1 cellular context compared by ENCODE assay signal in genomic region chr12:104456417-104456949, GRCh38.
TF ChIP-seq lines count a peak whose summit lies in the region.

Gene CHST11, plus strand, starts transcription at chr12:104456948.

TF ChIP-seq in K562, 482 proteins besides CTCF, POLR2A, EP300 and RAD21 (continued from another document and continues in another):
- TF ChIP-seq GTF3C2 (IDR thresholded peaks at IDR 0.05; ENCODE audit: borderline replicate concordance, extremely low read depth, insufficient read length) (no peak), SPI1 (IDR thresholded peaks at IDR 0.05; ENCODE audit: borderline replicate concordance, low read depth, low read length) (peak; percentile 21; the same call in 1 of the 2 replicates), PHF20 (IDR thresholded peaks at IDR 0.05; ENCODE audit: partially characterized antibody) (peak; percentile 29), U2AF2 (optimal IDR thresholded peaks at IDR 0.05; ENCODE audit: low read depth, low read length) (no peak), ZBTB17 (CRISPR knock-in tag; IDR thresholded peaks at IDR 0.05) (0 out of 2 replicates have a peak, but pooled peaks have one; percentile 26), SIN3A (IDR thresholded peaks at IDR 0.05; ENCODE audit: borderline replicate concordance in 2 of 2, control insufficient read depth in 1 of 2, low read depth in 2 of 2, low read length in 2 of 2) (peak; percentile 26 to 75; a peak in 2 of 4 replicates), ZNF717 (CRISPR knock-in tag; IDR thresholded peaks at IDR 0.05) (no peak), MLLT1 (IDR thresholded peaks at IDR 0.05) (peak in 1 of 2 experiments; percentile 81; a peak in 2 of 4 replicates), FOXK2 (conservative IDR thresholded peaks at IDR 0.05 in 1 of 2, IDR thresholded peaks at IDR 0.05 in 1 of 2; ENCODE audit: low read depth in 2 of 2) (peak; percentile 16 to 96; a peak in 2 of 4 replicates), FOXJ3 (CRISPR knock-in tag; IDR thresholded peaks at IDR 0.05) (peak; percentile 71; the same call in 1 of the 2 replicates), CAMTA2 (CRISPR knock-in tag; conservative IDR thresholded peaks at IDR 0.05) (no peak), TOE1 (IDR thresholded peaks at IDR 0.05; ENCODE audit: borderline replicate concordance) (peak; percentile 77; the same call in 1 of the 2 replicates), TOE1 (CRISPR knock-in tag; IDR thresholded peaks at IDR 0.05; ENCODE audit: borderline replicate concordance, low read depth) (no peak), ZMIZ1 (IDR thresholded peaks at IDR 0.05; ENCODE audit: low read depth in 2 of 2, low read length in 2 of 2) (no peak), ATF3 (IDR thresholded peaks at IDR 0.05) (peak; percentile 52; the same call in 1 of the 2 replicates), ATF3 (CRISPR knock-in tag; conservative IDR thresholded peaks at IDR 0.05) (peak; percentile 84), MNT (conservative IDR thresholded peaks at IDR 0.05) (peak; percentile 53 to 60), L3MBTL2 (IDR thresholded peaks at IDR 0.05) (peak; percentile 40; the same call in 1 of the 2 replicates), ZNF592 (IDR thresholded peaks at IDR 0.05) (0 out of 2 replicates have a peak, but pooled peaks have one; percentile 32), NCOR1 (IDR thresholded peaks at IDR 0.05) (peak; percentile 26; the same call in 1 of the 2 replicates), KLF16 (IDR thresholded peaks at IDR 0.05) (no peak), PHB2 (IDR thresholded peaks at IDR 0.05; ENCODE audit: low read depth) (no peak), ARID1B (IDR thresholded peaks at IDR 0.05) (peak; percentile 51; the same call in 1 of the 2 replicates), RCOR1 (IDR thresholded peaks at IDR 0.05; ENCODE audit: borderline replicate concordance in 1 of 2, low read depth in 2 of 2, low read length in 2 of 2) (peak in 1 of 2 experiments; percentile 71; a peak in 1 of 4 replicates), TEAD1 (CRISPR knock-in tag; IDR thresholded peaks at IDR 0.05) (peak in 1 of 2 experiments; percentile 30; a peak in 1 of 4 replicates), BCOR (IDR thresholded peaks at IDR 0.05) (0 out of 2 replicates have a peak, but pooled peaks have one; percentile 8), ZBTB34 (CRISPR knock-in tag; IDR thresholded peaks at IDR 0.05) (no peak), NRF1 (conservative IDR thresholded peaks at IDR 0.05 in 1 of 2, IDR thresholded peaks at IDR 0.05 in 1 of 2) (peak; percentile 77), NCOA6 (IDR thresholded peaks at IDR 0.05) (no peak), MYNN (IDR thresholded peaks at IDR 0.05) (peak; percentile 79; the same call in 1 of the 2 replicates), MYNN (CRISPR knock-in tag; IDR thresholded peaks at IDR 0.05) (no peak), TCF7L2 (IDR thresholded peaks at IDR 0.05; ENCODE audit: low read depth, low read length) (peak; percentile 84), NFYB (IDR thresholded peaks at IDR 0.05; ENCODE audit: extremely low read depth, insufficient read length) (no peak), SAP30 (IDR thresholded peaks at IDR 0.05; ENCODE audit: borderline replicate concordance, insufficient read depth, low read depth, low read length, poor library complexity, severe bottlenecking) (peak; percentile 1), HMGN3 (IDR thresholded peaks at IDR 0.05; ENCODE audit: borderline replicate concordance, extremely low read depth, insufficient read length, low read depth, low read length) (peak; percentile 79), ZNF384 (IDR thresholded peaks at IDR 0.05; ENCODE audit: low read depth, low read length) (0 out of 2 replicates have a peak, but pooled peaks have one; percentile 51), ATF1 (CRISPR knock-in tag; IDR thresholded peaks at IDR 0.05) (no peak), ATF1 (tag; IDR thresholded peaks at IDR 0.05) (peak; percentile 61), ZNF57 (CRISPR knock-in tag; IDR thresholded peaks at IDR 0.05) (no peak), RBBP5 (IDR thresholded peaks at IDR 0.05; ENCODE audit: borderline replicate concordance, insufficient read depth, low read length, poor library complexity, severe bottlenecking) (peak; percentile 6), SRF (CRISPR knock-in tag; IDR thresholded peaks at IDR 0.05) (peak in 1 of 2 experiments; percentile 47; a peak in 1 of 4 replicates), SOX6 (IDR thresholded peaks at IDR 0.05) (peak; percentile 67), ZNF766 (CRISPR knock-in tag; conservative IDR thresholded peaks at IDR 0.05) (peak; percentile 62; the same call in 1 of the 2 replicates), ZHX1 (conservative IDR thresholded peaks at IDR 0.05; ENCODE audit: low read length) (no peak), HDAC2 (IDR thresholded peaks at IDR 0.05) (no peak)
